8 cellular contexts compared by ENCODE assay signal in genomic region chr3:133663569-133664313, GRCh38. TPM values are rescaled to one million over a fixed set of nuclear protein-coding genes. Genes with fewer than 3 reads are reported as not detected.
DNase-seq lines count a peak whose midpoint lies in the region; ATAC-seq and TF ChIP-seq lines count a peak whose summit lies in the region.

No MANE protein-coding gene starts in this region.

- H3K9me3 Mint-ChIP-seq in activated naive CD4-positive, alpha-beta T cell treated with anti-CD3 and anti-CD28 coated beads, Interleukin-2, amount 10 ng/mL, durations not matched to agents 7 days and 5 days, result no peaks in the 10 kb centered on the region

- no peak overlapping the region for H3K4me3 ChIP-seq in cardiac muscle cell

- peak; percentile 86 for DNase-seq in NCI-H2107 treated with DMSO at 0.1 percent for 48 hours (lab: John Stamatoyannopoulos, UW; ENCODE audit: unreplicated experiment)
- DNase-seq in NCI-H2107 (lab: John Stamatoyannopoulos, UW), result no peak
- DNase-seq in HuH-7 (ENCODE audit: low spot score), result peak; percentile 76
- peak; percentile 20 to 81 for DNase-seq in NOMO-1 (lab: John Stamatoyannopoulos, UW; ENCODE audit: unreplicated experiment in 2 of 2)
- peak; percentile 24 for DNase-seq in activated naive CD4-positive, alpha-beta T cell treated with anti-CD3 and anti-CD28 coated beads, Interleukin-2, amount 10 ng/mL, durations not matched to agents 7 days and 5 days
- DNase-seq in cardiac muscle cell (ENCODE audit: low read depth in 1 of 2, low spot score in 1 of 2), result peak; percentile 69 to 87
- no peak for DNase-seq in sciatic nerve (ENCODE audit: low spot score)

- H3K36me3 Mint-ChIP-seq in activated naive CD4-positive, alpha-beta T cell treated with anti-CD3 and anti-CD28 coated beads, Interleukin-2, amount 10 ng/mL, durations not matched to agents 7 days and 5 days, result peaks cover 17% of the 10 kb centered on the region

- CTCF ChIA-PET in activated naive CD4-positive, alpha-beta T cell treated with anti-CD3 and anti-CD28 coated beads, Interleukin-2, amount 10 ng/mL, durations not matched to agents 7 days and 5 days (lab: Charles Lee), result interaction anchor here (0.6 to 1.7 kb wide), 3 partner anchors 8 to 560 kb away, joined by 3 to 7 read pairs (median 3); no protein-coding TSS in a partner anchor

- H3K36me3 ChIP-seq in cardiac muscle cell, result no peaks in the 10 kb centered on the region

- no peak overlapping the region for H3K27ac ChIP-seq in cardiac muscle cell

- H3K4me1 ChIP-seq in cardiac muscle cell (ENCODE audit: low read depth), result peaks cover 6% of the 10 kb centered on the region

- TF ChIP-seq CTCF in cardiac muscle cell (IDR thresholded peaks at IDR 0.05; ENCODE audit: low read depth, low read length), result peak; percentile 73

- peaks cover 40% of the 10 kb centered on the region for H3K4me1 Mint-ChIP-seq in activated naive CD4-positive, alpha-beta T cell treated with anti-CD3 and anti-CD28 coated beads, Interleukin-2, amount 10 ng/mL, durations not matched to agents 7 days and 5 days

- peak overlapping the region; percentile 26 for H3K27ac Mint-ChIP-seq in activated naive CD4-positive, alpha-beta T cell treated with anti-CD3 and anti-CD28 coated beads, Interleukin-2, amount 10 ng/mL, durations not matched to agents 7 days and 5 days

- no peaks in the 10 kb centered on the region for H3K9me3 ChIP-seq in cardiac muscle cell (ENCODE audit: low read depth)

- no peaks in the 10 kb centered on the region for H3K27me3 Mint-ChIP-seq in activated naive CD4-positive, alpha-beta T cell treated with anti-CD3 and anti-CD28 coated beads, Interleukin-2, amount 10 ng/mL, durations not matched to agents 7 days and 5 days

- H3K4me3 Mint-ChIP-seq in activated naive CD4-positive, alpha-beta T cell treated with anti-CD3 and anti-CD28 coated beads, Interleukin-2, amount 10 ng/mL, durations not matched to agents 7 days and 5 days, result peak overlapping the region; percentile 34

- ATAC-seq in GM21423 (IDR thresholded peaks at IDR 0.05; ENCODE audit: unreplicated experiment), result peak; percentile 41
- ATAC-seq in sciatic nerve, result peak; percentile 60

- intact Hi-C loops in sciatic nerve (cut with DNase I), result no loop called here

- H3K27me3 ChIP-seq in cardiac muscle cell, result no peaks in the 10 kb centered on the region

RNA-seq across cellular contexts. Expression of gene TOPBP1, which starts 2.0 kb away (rescaled TPM):
- total RNA-seq in cardiac muscle cell, result 23.4 and 35.1 TPM in 2 replicates
- polyA plus RNA-seq in cardiac muscle cell, result 20.3 and 20.5 TPM in 2 replicates
- total RNA-seq in sciatic nerve, result 20.0 TPM

Comparison
In these comparisons a context has a peak if more than half of its experiments do, and no peak if none do; other contexts are left out.
1. DNase-seq: peak in NCI-H2107 treated with DMSO at 0.1 percent for 48 hours (single experiment), HuH-7 (single experiment), NOMO-1 (2 of 2), activated naive CD4-positive, alpha-beta T cell treated with anti-CD3 and anti-CD28 coated beads, Interleukin-2, amount 10 ng/mL, durations not matched to agents 7 days and 5 days (single experiment) and cardiac muscle cell (2 of 2); none in NCI-H2107 (single experiment) and sciatic nerve (single experiment).